ENCODE assay signal across 11 cellular contexts in the genomic region with DNA sequence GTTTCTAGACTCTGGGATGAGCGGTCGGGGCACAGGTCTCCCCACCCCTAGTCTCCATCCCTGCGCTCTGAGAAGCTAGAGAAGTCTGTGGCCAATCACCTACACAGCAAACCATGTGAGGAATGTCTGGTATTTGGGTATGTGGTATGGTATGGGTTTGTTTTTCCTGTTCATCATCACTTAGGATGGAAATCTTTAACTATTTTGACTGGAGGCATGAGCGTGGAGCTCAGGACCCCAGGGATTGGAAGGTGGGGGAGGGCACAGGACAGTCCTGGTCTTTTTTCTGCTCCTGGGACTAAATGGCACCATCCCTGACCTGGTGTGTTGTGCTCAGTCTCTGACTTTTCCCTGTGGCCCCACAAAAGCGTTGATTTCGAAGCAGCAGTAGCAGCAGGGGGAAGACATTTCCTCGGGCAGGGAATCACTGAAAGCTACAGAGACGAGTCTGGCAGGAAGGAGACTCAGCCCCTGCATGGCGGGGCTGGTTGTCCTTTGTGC.
A peak's percentile ranks its signal among the peaks of the same experiment; 100 is the strongest.
DNase-seq lines count a peak whose midpoint lies in the region; ATAC-seq and TF ChIP-seq lines count a peak whose summit lies in the region.
"Had no signal": no experiment of that assay in that cellular context is flagged by ENCODE, and none has a peak within 500 bp of the region (broad histone marks: within the 10 kb centered on the region; RNA-seq: fewer than 3 reads in every experiment).

No MANE protein-coding gene starts in this region.

- peak overlapping the region; percentile 79 for H3K14ac ChIP-seq in trophoblast cell (ENCODE audit: low read length)

- H3K27me3 ChIP-seq in SJCRH30 = no peaks in the 10 kb centered on the region
- H3K27me3 ChIP-seq in trophoblast cell (ENCODE audit: insufficient read depth, low read length) = no peaks in the 10 kb centered on the region
- H3K27me3 ChIP-seq: Peyer's patch had no signal

- DNase-seq in G401 (ENCODE audit: low spot score) (peak; percentile 25), SJCRH30 (peak; percentile 61 to 63), fibroblast of villous mesenchyme (ENCODE audit: low read depth) (peak; percentile 21), trophoblast cell (peak; percentile 53 to 79), caudate nucleus (lab: John Stamatoyannopoulos, UW) (no peak), AML-193 (lab: John Stamatoyannopoulos, UW) (no peak)
- DNase-seq: NCI-H1048, Peyer's patch had no signal

- no peak for TF ChIP-seq CTCF in fibroblast of villous mesenchyme (IDR thresholded peaks at IDR 0.05; ENCODE audit: insufficient read depth, low read depth, low read length)

- peak overlapping the region; percentile 61 for H3K9ac ChIP-seq in trophoblast cell (ENCODE audit: low read length)

- no peak overlapping the region for H2BK12ac ChIP-seq in trophoblast cell (ENCODE audit: low read length)

- H3K79me2 ChIP-seq in trophoblast cell (ENCODE audit: control insufficient read depth, insufficient read depth, low read length, poor library complexity) = peaks cover 19% of the 10 kb centered on the region

- H3K4me1 ChIP-seq in SJCRH30 = peaks cover 41% of the 10 kb centered on the region
- peaks cover 29 to 32% of the 10 kb centered on the region in 2 experiments for H3K4me1 ChIP-seq in trophoblast cell (ENCODE audit: control insufficient read depth in 1 of 2, insufficient read depth in 2 of 2, low read length in 2 of 2)

- H3K79me1 ChIP-seq in trophoblast cell (ENCODE audit: low read length) = peaks cover 72% of the 10 kb centered on the region

- H3K27ac ChIP-seq in SJCRH30 (peak overlapping the region; percentile 79), trophoblast cell (ENCODE audit: low read depth, low read length) (peak overlapping the region; percentile 99), caudate nucleus (ENCODE audit: low read depth, low read length) (no peak overlapping the region)
- H3K27ac ChIP-seq: Peyer's patch, skin epidermis had no signal

- no peaks in the 10 kb centered on the region for H3K36me3 ChIP-seq in SJCRH30
- no peaks in the 10 kb centered on the region for H3K36me3 ChIP-seq in trophoblast cell (ENCODE audit: control insufficient read depth in 1 of 2, insufficient read depth in 2 of 2, low read length in 2 of 2)
- H3K36me3 ChIP-seq: Peyer's patch had no signal

- H3K23ac ChIP-seq in trophoblast cell (ENCODE audit: low read length) = no peak overlapping the region

- H2AK5ac ChIP-seq in trophoblast cell (ENCODE audit: low read length) = no peak overlapping the region

- no peak overlapping the region for H3K4me3 ChIP-seq in SJCRH30
- H3K4me3 ChIP-seq in fibroblast of villous mesenchyme (ENCODE audit: low read depth, low read length) = no peak overlapping the region
- no peak overlapping the region for H3K4me3 ChIP-seq in trophoblast cell (ENCODE audit: low read depth, low read length)
- H3K4me3 ChIP-seq: Peyer's patch, skin epidermis had no signal

- peak overlapping the region; percentile 29 for H3K4ac ChIP-seq in trophoblast cell (ENCODE audit: low read depth, low read length)

- H4K12ac ChIP-seq in trophoblast cell (ENCODE audit: low read depth, low read length) = peak overlapping the region; percentile 59

- no peak overlapping the region for H3K4me2 ChIP-seq in trophoblast cell (ENCODE audit: low read length)

- H2BK5ac ChIP-seq in trophoblast cell (ENCODE audit: low read depth, low read length, poor library complexity) = peak overlapping the region; percentile 100

- WGBS in trophoblast cell (ENCODE audit: extremely low coverage, insufficient coverage, insufficient read length) = no CpG with 5 or more reads among the region's 9 CpGs

- H2BK120ac ChIP-seq in trophoblast cell (ENCODE audit: insufficient read depth, low read length, poor library complexity) = peak overlapping the region; percentile 99

- H3K9me3 ChIP-seq in SJCRH30 (replicated peaks) = no peaks in the 10 kb centered on the region
- peaks cover 1% of the 10 kb centered on the region for H3K9me3 ChIP-seq in trophoblast cell (ENCODE audit: insufficient read depth, low read depth, low read length)
- H3K9me3 ChIP-seq: Peyer's patch had no signal

- H4K91ac ChIP-seq in trophoblast cell (ENCODE audit: low read depth, low read length) = peak overlapping the region; percentile 100

- ATAC-seq in HG02870 (IDR thresholded peaks at IDR 0.05; ENCODE audit: unreplicated experiment) (no peak), HG03135 (IDR thresholded peaks at IDR 0.05; ENCODE audit: unreplicated experiment) (no peak)

- peak overlapping the region; percentile 7 for H3K18ac ChIP-seq in trophoblast cell (ENCODE audit: low read length)

- no peak overlapping the region for H2AFZ ChIP-seq in trophoblast cell (ENCODE audit: insufficient read depth, low read length, poor library complexity)

- in situ Hi-C loops in G401 (cut with HindIII; ENCODE audit: low sequenced_read_pairs) = no loop called here

- H4K8ac ChIP-seq in trophoblast cell (ENCODE audit: low read depth, low read length) = peak overlapping the region; percentile 89

Comparison
In these comparisons a context has a peak if more than half of its experiments do, and no peak if none do; other contexts are left out.
1. DNase-seq: peak in G401 (single experiment), SJCRH30 (2 of 2), fibroblast of villous mesenchyme (single experiment) and trophoblast cell (2 of 2); none in caudate nucleus (0 of 61) and AML-193 (0 of 2).